1 cellular context compared by ENCODE assay signal in the genomic region with DNA sequence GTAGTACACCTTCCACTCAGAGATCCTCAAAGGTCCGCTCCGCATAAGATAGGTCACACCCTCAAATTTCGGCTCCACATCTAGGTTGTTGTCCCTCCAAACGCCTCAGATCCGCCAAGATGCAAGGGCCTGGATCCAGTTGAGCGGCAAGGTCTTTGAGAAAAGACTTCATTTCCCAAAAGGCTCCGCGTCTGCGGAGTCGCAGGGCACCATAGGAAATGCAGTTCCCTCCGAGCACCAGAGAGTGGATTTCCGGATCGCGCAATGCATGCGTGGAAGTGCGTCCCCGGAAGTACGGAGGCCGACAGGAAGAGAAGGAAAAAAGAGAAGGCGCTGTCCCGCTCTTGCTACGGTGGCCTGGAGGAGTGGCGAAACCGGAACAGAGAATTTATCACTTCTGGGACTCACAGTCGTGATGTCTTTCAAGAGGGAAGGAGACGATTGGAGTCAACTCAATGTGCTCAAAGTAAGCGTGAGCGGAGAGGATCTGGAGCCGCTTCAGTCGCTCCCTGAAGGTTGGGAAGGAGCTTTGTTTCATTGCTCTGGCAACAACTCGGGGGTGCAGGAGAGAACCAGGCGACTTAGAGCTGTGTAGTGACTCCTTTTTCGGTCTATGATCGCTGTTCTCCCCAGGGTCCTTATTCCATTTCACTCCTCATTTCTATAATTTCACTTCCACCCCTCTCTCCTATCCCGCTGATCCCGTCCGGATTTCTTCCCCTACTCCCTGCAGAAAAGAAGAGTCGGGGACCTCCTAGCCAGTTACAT.
TF ChIP-seq lines count a peak whose summit lies in the region.

A gene with protein sequence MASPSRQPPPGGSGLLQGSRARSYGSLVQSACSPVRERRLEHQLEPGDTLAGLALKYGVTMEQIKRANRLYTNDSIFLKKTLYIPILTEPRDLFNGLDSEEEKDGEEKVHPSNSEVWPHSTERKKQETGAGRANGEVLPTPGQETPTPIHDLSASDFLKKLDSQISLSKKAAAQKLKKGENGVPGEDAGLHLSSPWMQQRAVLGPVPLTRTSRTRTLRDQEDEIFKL (minus strand): TSS at position 165 of the 768 bp plus-strand sequence. CDS start 644 bp downstream, outside the sequence.
A gene with protein sequence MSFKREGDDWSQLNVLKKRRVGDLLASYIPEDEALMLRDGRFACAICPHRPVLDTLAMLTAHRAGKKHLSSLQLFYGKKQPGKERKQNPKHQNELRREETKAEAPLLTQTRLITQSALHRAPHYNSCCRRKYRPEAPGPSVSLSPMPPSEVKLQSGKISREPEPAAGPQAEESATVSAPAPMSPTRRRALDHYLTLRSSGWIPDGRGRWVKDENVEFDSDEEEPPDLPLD (plus strand): TSS at position 407 of the 768 bp plus-strand sequence. CDS start 9 bp downstream, at position 416.

TF ChIP-seq in HepG2, 621 proteins besides CTCF, POLR2A, EP300 and RAD21 (continued from another document and continues in another):
- TF ChIP-seq, protein P1, sequence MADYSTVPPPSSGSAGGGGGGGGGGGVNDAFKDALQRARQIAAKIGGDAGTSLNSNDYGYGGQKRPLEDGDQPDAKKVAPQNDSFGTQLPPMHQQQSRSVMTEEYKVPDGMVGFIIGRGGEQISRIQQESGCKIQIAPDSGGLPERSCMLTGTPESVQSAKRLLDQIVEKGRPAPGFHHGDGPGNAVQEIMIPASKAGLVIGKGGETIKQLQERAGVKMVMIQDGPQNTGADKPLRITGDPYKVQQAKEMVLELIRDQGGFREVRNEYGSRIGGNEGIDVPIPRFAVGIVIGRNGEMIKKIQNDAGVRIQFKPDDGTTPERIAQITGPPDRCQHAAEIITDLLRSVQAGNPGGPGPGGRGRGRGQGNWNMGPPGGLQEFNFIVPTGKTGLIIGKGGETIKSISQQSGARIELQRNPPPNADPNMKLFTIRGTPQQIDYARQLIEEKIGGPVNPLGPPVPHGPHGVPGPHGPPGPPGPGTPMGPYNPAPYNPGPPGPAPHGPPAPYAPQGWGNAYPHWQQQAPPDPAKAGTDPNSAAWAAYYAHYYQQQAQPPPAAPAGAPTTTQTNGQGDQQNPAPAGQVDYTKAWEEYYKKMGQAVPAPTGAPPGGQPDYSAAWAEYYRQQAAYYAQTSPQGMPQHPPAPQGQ (CRISPR knock-in tag; IDR thresholded peaks at IDR 0.05; ENCODE audit: borderline replicate concordance): no peak
- TF ChIP-seq, protein P2, sequence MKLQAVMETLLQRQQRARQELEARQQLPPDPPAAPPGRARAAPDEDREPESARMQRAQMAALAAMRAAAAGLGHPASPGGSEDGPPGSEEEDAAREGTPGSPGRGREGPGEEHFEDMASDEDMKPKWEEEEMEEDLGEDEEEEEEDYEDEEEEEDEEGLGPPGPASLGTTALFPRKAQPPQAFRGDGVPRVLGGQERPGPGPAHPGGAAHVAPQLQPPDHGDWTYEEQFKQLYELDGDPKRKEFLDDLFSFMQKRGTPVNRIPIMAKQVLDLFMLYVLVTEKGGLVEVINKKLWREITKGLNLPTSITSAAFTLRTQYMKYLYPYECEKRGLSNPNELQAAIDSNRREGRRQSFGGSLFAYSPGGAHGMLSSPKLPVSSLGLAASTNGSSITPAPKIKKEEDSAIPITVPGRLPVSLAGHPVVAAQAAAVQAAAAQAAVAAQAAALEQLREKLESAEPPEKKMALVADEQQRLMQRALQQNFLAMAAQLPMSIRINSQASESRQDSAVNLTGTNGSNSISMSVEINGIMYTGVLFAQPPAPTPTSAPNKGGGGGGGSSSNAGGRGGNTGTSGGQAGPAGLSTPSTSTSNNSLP (IDR thresholded peaks at IDR 0.05; ENCODE audit: low read depth, low read length): peak; percentile 77
- TF ChIP-seq, protein P3, sequence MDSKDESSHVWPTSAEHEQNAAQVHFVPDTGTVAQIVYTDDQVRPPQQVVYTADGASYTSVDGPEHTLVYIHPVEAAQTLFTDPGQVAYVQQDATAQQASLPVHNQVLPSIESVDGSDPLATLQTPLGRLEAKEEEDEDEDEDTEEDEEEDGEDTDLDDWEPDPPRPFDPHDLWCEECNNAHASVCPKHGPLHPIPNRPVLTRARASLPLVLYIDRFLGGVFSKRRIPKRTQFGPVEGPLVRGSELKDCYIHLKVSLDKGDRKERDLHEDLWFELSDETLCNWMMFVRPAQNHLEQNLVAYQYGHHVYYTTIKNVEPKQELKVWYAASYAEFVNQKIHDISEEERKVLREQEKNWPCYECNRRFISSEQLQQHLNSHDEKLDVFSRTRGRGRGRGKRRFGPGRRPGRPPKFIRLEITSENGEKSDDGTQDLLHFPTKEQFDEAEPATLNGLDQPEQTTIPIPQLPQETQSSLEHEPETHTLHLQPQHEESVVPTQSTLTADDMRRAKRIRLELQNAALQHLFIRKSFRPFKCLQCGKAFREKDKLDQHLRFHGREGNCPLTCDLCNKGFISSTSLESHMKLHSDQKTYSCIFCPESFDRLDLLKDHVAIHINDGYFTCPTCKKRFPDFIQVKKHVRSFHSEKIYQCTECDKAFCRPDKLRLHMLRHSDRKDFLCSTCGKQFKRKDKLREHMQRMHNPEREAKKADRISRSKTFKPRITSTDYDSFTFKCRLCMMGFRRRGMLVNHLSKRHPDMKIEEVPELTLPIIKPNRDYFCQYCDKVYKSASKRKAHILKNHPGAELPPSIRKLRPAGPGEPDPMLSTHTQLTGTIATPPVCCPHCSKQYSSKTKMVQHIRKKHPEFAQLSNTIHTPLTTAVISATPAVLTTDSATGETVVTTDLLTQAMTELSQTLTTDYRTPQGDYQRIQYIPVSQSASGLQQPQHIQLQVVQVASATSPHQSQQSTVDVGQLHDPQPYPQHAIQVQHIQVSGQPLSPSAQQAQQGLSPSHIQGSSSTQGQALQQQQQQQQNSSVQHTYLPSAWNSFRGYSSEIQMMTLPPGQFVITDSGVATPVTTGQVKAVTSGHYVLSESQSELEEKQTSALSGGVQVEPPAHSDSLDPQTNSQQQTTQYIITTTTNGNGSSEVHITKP (CRISPR knock-in tag; IDR thresholded peaks at IDR 0.05; ENCODE audit: low read depth): no peak; the same call in 1 of the 2 replicates
- TF ChIP-seq MATR3 (CRISPR knock-in tag; IDR thresholded peaks at IDR 0.05): no peak
- no peak for TF ChIP-seq PTBP1 (IDR thresholded peaks at IDR 0.05; ENCODE audit: low read depth, low read length, poor library complexity, severe bottlenecking)
- no peak for TF ChIP-seq ZNF839 (CRISPR knock-in tag; IDR thresholded peaks at IDR 0.05; ENCODE audit: borderline replicate concordance)
- TF ChIP-seq, protein P4, sequence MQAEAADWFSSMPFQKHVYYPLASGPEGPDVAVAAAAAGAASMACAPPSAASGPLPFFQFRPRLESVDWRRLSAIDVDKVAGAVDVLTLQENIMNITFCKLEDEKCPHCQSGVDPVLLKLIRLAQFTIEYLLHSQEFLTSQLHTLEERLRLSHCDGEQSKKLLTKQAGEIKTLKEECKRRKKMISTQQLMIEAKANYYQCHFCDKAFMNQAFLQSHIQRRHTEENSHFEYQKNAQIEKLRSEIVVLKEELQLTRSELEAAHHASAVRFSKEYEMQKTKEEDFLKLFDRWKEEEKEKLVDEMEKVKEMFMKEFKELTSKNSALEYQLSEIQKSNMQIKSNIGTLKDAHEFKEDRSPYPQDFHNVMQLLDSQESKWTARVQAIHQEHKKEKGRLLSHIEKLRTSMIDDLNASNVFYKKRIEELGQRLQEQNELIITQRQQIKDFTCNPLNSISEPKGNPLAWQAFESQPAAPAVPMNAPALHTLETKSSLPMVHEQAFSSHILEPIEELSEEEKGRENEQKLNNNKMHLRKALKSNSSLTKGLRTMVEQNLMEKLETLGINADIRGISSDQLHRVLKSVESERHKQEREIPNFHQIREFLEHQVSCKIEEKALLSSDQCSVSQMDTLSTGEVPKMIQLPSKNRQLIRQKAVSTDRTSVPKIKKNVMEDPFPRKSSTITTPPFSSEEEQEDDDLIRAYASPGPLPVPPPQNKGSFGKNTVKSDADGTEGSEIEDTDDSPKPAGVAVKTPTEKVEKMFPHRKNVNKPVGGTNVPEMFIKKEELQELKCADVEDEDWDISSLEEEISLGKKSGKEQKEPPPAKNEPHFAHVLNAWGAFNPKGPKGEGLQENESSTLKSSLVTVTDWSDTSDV (CRISPR knock-in tag; IDR thresholded peaks at IDR 0.05): no peak
- no peak for TF ChIP-seq ZNF781 (CRISPR knock-in tag; IDR thresholded peaks at IDR 0.05; ENCODE audit: borderline replicate concordance, not compliant biosample characterization)
- TF ChIP-seq ZNF572 (CRISPR knock-in tag; IDR thresholded peaks at IDR 0.05): 0 out of 2 replicates have a peak, but pooled peaks have one; percentile 2
- TF ChIP-seq, protein P5, sequence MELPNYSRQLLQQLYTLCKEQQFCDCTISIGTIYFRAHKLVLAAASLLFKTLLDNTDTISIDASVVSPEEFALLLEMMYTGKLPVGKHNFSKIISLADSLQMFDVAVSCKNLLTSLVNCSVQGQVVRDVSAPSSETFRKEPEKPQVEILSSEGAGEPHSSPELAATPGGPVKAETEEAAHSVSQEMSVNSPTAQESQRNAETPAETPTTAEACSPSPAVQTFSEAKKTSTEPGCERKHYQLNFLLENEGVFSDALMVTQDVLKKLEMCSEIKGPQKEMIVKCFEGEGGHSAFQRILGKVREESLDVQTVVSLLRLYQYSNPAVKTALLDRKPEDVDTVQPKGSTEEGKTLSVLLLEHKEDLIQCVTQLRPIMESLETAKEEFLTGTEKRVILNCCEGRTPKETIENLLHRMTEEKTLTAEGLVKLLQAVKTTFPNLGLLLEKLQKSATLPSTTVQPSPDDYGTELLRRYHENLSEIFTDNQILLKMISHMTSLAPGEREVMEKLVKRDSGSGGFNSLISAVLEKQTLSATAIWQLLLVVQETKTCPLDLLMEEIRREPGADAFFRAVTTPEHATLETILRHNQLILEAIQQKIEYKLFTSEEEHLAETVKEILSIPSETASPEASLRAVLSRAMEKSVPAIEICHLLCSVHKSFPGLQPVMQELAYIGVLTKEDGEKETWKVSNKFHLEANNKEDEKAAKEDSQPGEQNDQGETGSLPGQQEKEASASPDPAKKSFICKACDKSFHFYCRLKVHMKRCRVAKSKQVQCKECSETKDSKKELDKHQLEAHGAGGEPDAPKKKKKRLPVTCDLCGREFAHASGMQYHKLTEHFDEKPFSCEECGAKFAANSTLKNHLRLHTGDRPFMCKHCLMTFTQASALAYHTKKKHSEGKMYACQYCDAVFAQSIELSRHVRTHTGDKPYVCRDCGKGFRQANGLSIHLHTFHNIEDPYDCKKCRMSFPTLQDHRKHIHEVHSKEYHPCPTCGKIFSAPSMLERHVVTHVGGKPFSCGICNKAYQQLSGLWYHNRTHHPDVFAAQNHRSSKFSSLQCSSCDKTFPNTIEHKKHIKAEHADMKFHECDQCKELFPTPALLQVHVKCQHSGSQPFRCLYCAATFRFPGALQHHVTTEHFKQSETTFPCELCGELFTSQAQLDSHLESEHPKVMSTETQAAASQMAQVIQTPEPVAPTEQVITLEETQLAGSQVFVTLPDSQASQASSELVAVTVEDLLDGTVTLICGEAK (IDR thresholded peaks at IDR 0.05): peak; percentile 54; the same call in 1 of the 2 replicates
- TF ChIP-seq, protein P5 (CRISPR knock-in tag; IDR thresholded peaks at IDR 0.05): peak; percentile 69
- TF ChIP-seq EED (CRISPR knock-in tag; IDR thresholded peaks at IDR 0.05): no peak
- TF ChIP-seq ZNF143 (CRISPR knock-in tag; IDR thresholded peaks at IDR 0.05): peak; percentile 100
- no peak for TF ChIP-seq ZNF562 (CRISPR knock-in tag; IDR thresholded peaks at IDR 0.05; ENCODE audit: borderline replicate concordance)
- TF ChIP-seq, protein P6, sequence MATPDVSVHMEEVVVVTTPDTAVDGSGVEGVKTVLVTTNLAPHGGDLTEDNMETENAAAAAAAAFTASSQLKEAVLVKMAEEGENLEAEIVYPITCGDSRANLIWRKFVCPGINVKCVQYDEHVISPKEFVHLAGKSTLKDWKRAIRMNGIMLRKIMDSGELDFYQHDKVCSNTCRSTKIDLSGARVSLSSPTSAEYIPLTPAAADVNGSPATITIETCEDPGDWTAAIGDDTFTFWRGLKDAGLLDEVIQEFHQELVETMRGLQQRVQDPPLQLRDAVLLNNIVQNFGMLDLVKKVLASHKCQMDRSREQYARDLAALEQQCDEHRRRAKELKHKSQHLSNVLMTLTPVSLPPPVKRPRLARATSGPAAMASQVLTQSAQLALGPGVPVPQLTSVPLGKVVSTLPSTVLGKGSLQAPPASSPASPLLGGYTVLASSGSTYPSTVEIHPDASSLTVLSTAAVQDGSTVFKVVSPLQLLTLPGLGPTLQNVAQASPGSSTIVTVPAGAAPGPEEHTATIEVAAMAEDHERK (CRISPR knock-in tag; IDR thresholded peaks at IDR 0.05; ENCODE audit: low read depth): peak; percentile 76
- TF ChIP-seq LCORL (IDR thresholded peaks at IDR 0.05): no peak
- TF ChIP-seq LCORL (CRISPR knock-in tag; IDR thresholded peaks at IDR 0.05): peak; percentile 49; the same call in 1 of the 2 replicates
- TF ChIP-seq, protein P7, sequence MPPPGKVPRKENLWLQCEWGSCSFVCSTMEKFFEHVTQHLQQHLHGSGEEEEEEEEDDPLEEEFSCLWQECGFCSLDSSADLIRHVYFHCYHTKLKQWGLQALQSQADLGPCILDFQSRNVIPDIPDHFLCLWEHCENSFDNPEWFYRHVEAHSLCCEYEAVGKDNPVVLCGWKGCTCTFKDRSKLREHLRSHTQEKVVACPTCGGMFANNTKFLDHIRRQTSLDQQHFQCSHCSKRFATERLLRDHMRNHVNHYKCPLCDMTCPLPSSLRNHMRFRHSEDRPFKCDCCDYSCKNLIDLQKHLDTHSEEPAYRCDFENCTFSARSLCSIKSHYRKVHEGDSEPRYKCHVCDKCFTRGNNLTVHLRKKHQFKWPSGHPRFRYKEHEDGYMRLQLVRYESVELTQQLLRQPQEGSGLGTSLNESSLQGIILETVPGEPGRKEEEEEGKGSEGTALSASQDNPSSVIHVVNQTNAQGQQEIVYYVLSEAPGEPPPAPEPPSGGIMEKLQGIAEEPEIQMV (CRISPR knock-in tag; IDR thresholded peaks at IDR 0.05; ENCODE audit: low read depth): no peak
- TF ChIP-seq U2AF1 (optimal IDR thresholded peaks at IDR 0.05; ENCODE audit: low read depth, low read length): no peak
- no peak for TF ChIP-seq ZNF746 (CRISPR knock-in tag; IDR thresholded peaks at IDR 0.05)
